ENCODE assay signal across 1 cellular context in the genomic region with DNA sequence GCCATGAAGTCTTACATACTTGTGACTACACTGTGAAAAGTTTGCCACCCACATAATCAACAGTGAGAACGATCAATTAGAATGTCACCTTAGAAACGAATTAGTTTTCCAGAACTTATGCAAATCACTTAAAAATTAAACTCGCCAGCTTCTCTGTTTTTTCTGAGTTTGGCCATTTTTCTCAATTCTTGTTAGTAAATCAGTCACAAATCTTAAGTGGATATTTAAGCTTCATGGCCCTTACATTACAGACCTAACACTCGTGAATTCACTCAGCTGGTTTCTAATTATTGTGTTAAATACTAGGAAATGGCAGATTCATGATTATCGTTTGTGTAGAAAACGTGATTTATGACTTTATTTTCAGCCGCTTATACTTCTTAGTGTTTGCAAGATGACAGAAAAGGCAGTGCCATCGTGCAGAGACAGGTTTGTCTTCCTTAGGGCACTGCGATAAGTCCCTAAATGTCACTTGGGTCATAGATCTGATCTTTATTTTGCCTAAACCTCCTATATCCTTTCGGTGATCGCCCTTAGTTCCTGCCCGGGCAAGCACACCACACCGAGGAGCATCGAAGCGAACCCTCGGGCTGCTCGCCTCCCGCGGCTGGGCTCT.
TF ChIP-seq lines count a peak whose summit lies in the region.

No MANE protein-coding gene starts in this region.

TF ChIP-seq in SK-N-SH, 30 proteins besides CTCF, POLR2A, EP300 and RAD21 (continued from another document):
- TF ChIP-seq ZBTB33 (IDR thresholded peaks at IDR 0.05; ENCODE audit: borderline replicate concordance, low read depth) (no peak), EZH2phosphoT487 (IDR thresholded peaks at IDR 0.05; ENCODE audit: borderline replicate concordance, low read depth) (no peak), RFX5 (IDR thresholded peaks at IDR 0.05; ENCODE audit: low read length) (no peak), GATA2 (CRISPR knock-in tag; IDR thresholded peaks at IDR 0.05) (no peak), FOSL2 (IDR thresholded peaks at IDR 0.05; ENCODE audit: borderline replicate concordance, low read depth) (no peak), SMC3 (IDR thresholded peaks at IDR 0.05; ENCODE audit: low read depth, low read length) (no peak), NRF1 (IDR thresholded peaks at IDR 0.05; ENCODE audit: low read depth, low read length) (no peak), USF2 (IDR thresholded peaks at IDR 0.05; ENCODE audit: borderline replicate concordance, low read depth, low read length) (no peak)
TF ChIP-seq in SK-N-SH: peak in this region for 0.
